ENCODE assay signal across 18 cellular contexts in the genomic region with DNA sequence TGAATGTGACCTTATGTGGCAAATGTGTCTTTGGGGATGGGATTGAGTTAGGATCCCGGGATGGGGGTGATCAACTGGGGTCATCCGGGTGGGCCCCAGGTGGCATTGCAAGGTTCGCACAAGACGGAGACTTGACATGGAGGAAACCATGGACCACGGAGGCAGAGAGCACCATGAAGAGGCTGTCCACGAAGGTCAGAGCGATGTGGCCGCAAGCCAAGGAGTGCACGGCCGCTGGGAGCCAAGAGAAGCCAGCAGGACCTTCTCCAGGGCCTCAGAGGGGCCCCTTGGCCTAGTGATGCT.
"Had no signal": no experiment of that assay in that cellular context is flagged by ENCODE, and none has a peak within 500 bp of the region (broad histone marks: within the 10 kb centered on the region; RNA-seq: fewer than 3 reads in every experiment).

No MANE protein-coding gene starts in this region.

- H3K4me3 Mint-ChIP-seq: activated CD4-positive, alpha-beta T cell treated with anti-CD3 and anti-CD28 coated beads, Interleukin-2, amount 10 ng/mL, durations not matched to agents 7 days and 5 days; activated naive CD8-positive, alpha-beta T cell treated with anti-CD3 and anti-CD28 coated beads, Interleukin-2, amount 50 U/mL, for 24 hours; endodermal cell; neural progenitor cell had no signal

- H3K4me1 ChIP-seq: parathyroid adenoma had no signal

- H3K27ac Mint-ChIP-seq: activated CD4-positive, alpha-beta T cell treated with anti-CD3 and anti-CD28 coated beads, Interleukin-2, amount 10 ng/mL, durations not matched to agents 7 days and 5 days; activated naive CD8-positive, alpha-beta T cell treated with anti-CD3 and anti-CD28 coated beads, Interleukin-2, amount 50 U/mL, for 24 hours; endodermal cell; neural progenitor cell had no signal

- H3K27ac ChIP-seq: ascending aorta, breast epithelium, dorsolateral prefrontal cortex, neural progenitor cell, parathyroid adenoma, transverse colon, vagina had no signal

- H3K9me3 ChIP-seq: ascending aorta, breast epithelium, transverse colon, vagina had no signal

- ATAC-seq: activated naive CD8-positive, alpha-beta T cell treated with anti-CD3 and anti-CD28 coated beads, Interleukin-2, amount 50 U/mL, for 24 hours; left lobe of liver had no signal

- DNase-seq: activated CD4-positive, alpha-beta T cell treated with anti-CD3 and anti-CD28 coated beads, Interleukin-2, amount 10 ng/mL, durations not matched to agents 7 days and 5 days; activated CD8-positive, alpha-beta memory T cell treated with anti-CD3 and anti-CD28 coated beads for 24 hours; activated naive CD4-positive, alpha-beta T cell; activated naive CD8-positive, alpha-beta T cell treated with anti-CD3 and anti-CD28 coated beads, Interleukin-2, amount 50 U/mL, for 24 hours; stimulated activated CD4-positive, alpha-beta T cell treated with anti-CD3 and anti-CD28 coated beads, Interleukin-15, amount 100 ng/mL, for 24 hours; stimulated activated CD4-positive, alpha-beta T cell treated with anti-CD3 and anti-CD28 coated beads, Interleukin-4, amount 100 ng/mL, for 4 hours; stimulated activated CD8-positive, alpha-beta memory T cell treated with anti-CD3 and anti-CD28 coated beads, Interleukin-4, amount 100 ng/mL, for 48 hours; stimulated activated naive CD4-positive, alpha-beta T cell treated with Interleukin-2 at 50 U/mL for 16 hours; SW 1271; transverse colon had no signal

- H3K4me2 ChIP-seq: neural progenitor cell had no signal

- H3K27me3 ChIP-seq: ascending aorta, neural progenitor cell, vagina had no signal

- H3K36me3 Mint-ChIP-seq: neural progenitor cell had no signal

- H3K4me3 ChIP-seq: ascending aorta, breast epithelium, dorsolateral prefrontal cortex, neural progenitor cell, transverse colon, vagina had no signal

- H3K9ac ChIP-seq: neural progenitor cell, parathyroid adenoma had no signal

- H3K9me3 Mint-ChIP-seq: activated CD4-positive, alpha-beta T cell treated with anti-CD3 and anti-CD28 coated beads, Interleukin-2, amount 10 ng/mL, durations not matched to agents 7 days and 5 days; activated naive CD8-positive, alpha-beta T cell treated with anti-CD3 and anti-CD28 coated beads, Interleukin-2, amount 50 U/mL, for 24 hours had no signal

- H3K36me3 ChIP-seq: ascending aorta, breast epithelium, neural progenitor cell, transverse colon, vagina had no signal

- H3K4me1 Mint-ChIP-seq: activated CD4-positive, alpha-beta T cell treated with anti-CD3 and anti-CD28 coated beads, Interleukin-2, amount 10 ng/mL, durations not matched to agents 7 days and 5 days; activated naive CD8-positive, alpha-beta T cell treated with anti-CD3 and anti-CD28 coated beads, Interleukin-2, amount 50 U/mL, for 24 hours had no signal
